In the genomic region with DNA sequence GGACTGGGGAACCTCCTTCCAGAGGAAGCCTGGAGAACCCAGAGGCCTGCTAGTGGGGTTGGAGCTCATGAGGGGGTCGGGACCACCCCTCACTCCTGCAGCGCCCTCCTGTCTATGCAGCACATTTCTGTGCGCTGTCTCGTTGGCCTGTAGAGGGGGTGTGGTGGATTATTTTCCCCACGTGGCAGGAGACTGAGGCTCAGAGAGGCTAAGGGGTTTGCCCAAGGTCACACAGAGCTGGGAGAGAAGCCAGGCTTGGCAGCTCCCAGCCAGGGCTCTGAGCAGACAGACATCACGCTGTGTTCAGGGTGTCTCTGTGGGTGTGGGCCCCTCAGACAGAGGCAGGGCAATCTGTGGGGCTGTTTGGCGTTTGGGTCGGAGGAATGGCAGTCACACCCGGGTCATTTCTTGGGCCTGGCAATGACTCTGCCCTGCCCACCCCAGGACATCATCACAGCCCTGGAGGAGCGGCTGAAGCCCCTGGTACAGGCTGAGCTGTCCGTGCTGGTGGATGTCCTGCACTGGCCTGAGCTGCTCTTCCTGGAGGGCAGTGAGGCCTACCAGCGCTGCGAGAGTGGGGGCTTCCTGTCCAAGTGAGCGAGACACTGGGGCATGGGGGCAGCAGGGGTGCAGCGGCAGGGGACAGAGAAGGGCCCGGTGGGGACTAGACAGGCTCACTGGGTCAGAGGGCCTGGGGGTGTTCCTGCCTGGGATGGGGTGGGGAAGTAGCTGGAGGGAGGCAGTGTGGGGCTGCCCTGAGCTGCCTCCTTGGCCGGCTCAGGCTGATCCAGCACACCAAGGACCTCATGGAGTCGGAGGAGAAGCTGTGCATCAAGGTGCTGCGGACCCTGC, we compare ENCODE assay signal across 18 cellular contexts. TPM values are rescaled to one million over a fixed set of nuclear protein-coding genes. Genes with fewer than 3 reads are reported as not detected.
DNase-seq lines count a peak whose midpoint lies in the region; ATAC-seq and TF ChIP-seq lines count a peak whose summit lies in the region.
"Had no signal": no experiment of that assay in that cellular context is flagged by ENCODE, and none has a peak within 500 bp of the region (broad histone marks: within the 10 kb centered on the region; RNA-seq: fewer than 3 reads in every experiment).

No MANE protein-coding gene starts in this region.

- CTCF ChIA-PET in activated CD4-positive, alpha-beta memory T cell treated with anti-CD3 and anti-CD28 coated beads for 36 hours (lab: Charles Lee): interaction anchor here (0.9 to 2.8 kb wide), 7 partner anchors 11 to 96 kb away, joined by 3 to 19 read pairs (median 3); partner anchors contain the start of gene UQCC2

- H3K36me3 ChIP-seq in tibial nerve: peaks cover 5 to 100% (median 47%) of the 10 kb centered on the region in 3 donors

- DNase-seq in activated naive CD4-positive, alpha-beta T cell treated with Interleukin-2 at 50 U/mL for 16 hours: no peak
- DNase-seq in activated CD4-positive, alpha-beta memory T cell treated with anti-CD3 and anti-CD28 coated beads for 36 hours: no peak
- no peak for DNase-seq in effector memory CD8-positive, alpha-beta T cell
- DNase-seq in tibial nerve (ENCODE audit: low spot score in 2 of 2) (no peak), OCI-M1 (lab: John Stamatoyannopoulos, UW) (no peak), retina (no peak)
- DNase-seq: activated CD4-positive, CD25-positive, alpha-beta regulatory T cell treated with anti-CD3 and anti-CD28 coated beads, Interleukin-2, amount 50 U/mL, for 72 hours; H9; mammary epithelial cell; naive B cell; NCI-H1092; NCI-H2081 treated with DMSO at 0.1 percent for 48 hours; SHP77 treated with DMSO at 0.1 percent for 48 hours; stimulated activated CD4-positive, alpha-beta T cell treated with anti-CD3 and anti-CD28 coated beads, Interleukin-2, amount 100 ng/mL, for 48 hours had no signal

- ATAC-seq in effector memory CD8-positive, alpha-beta T cell (replicated peaks): peak; percentile 58
- ATAC-seq in HG03432 (IDR thresholded peaks at IDR 0.05; ENCODE audit: unreplicated experiment): no peak

- no peaks in the 10 kb centered on the region for H3K9me3 Mint-ChIP-seq in activated naive CD4-positive, alpha-beta T cell treated with anti-CD3 and anti-CD28 coated beads, Interleukin-2, amount 50 U/mL, for 24 hours
- no peaks in the 10 kb centered on the region for H3K9me3 Mint-ChIP-seq in activated CD4-positive, alpha-beta memory T cell treated with anti-CD3 and anti-CD28 coated beads for 36 hours
- no peaks in the 10 kb centered on the region for H3K9me3 Mint-ChIP-seq in effector memory CD8-positive, alpha-beta T cell
- H3K9me3 Mint-ChIP-seq: H9, naive B cell had no signal

- H3K36me3 Mint-ChIP-seq in activated naive CD4-positive, alpha-beta T cell treated with anti-CD3 and anti-CD28 coated beads, Interleukin-2, amount 50 U/mL, for 24 hours: peaks cover 11% of the 10 kb centered on the region
- peaks cover 58% of the 10 kb centered on the region for H3K36me3 Mint-ChIP-seq in activated CD4-positive, alpha-beta memory T cell treated with anti-CD3 and anti-CD28 coated beads for 36 hours
- H3K36me3 Mint-ChIP-seq in effector memory CD8-positive, alpha-beta T cell (ENCODE audit: insufficient read depth): peaks cover 51% of the 10 kb centered on the region

- TF ChIP-seq CTCF in tibial nerve (IDR thresholded peaks at IDR 0.05): no peak

- no peak overlapping the region for H3K4me3 ChIP-seq in tibial nerve

- H3K4me1 Mint-ChIP-seq in activated naive CD4-positive, alpha-beta T cell treated with anti-CD3 and anti-CD28 coated beads, Interleukin-2, amount 50 U/mL, for 24 hours: peaks cover 18% of the 10 kb centered on the region
- H3K4me1 Mint-ChIP-seq in activated CD4-positive, alpha-beta memory T cell treated with anti-CD3 and anti-CD28 coated beads for 36 hours (ENCODE audit: low read depth): peaks cover 15% of the 10 kb centered on the region
- peaks cover 0 to 18% of the 10 kb centered on the region in 2 donors for H3K4me1 Mint-ChIP-seq in effector memory CD8-positive, alpha-beta T cell (ENCODE audit: low read depth in 2 of 2)
- H3K4me1 Mint-ChIP-seq: H9 had no signal

- no peaks in the 10 kb centered on the region for H3K9me3 ChIP-seq in tibial nerve

- H3K27ac Mint-ChIP-seq in activated naive CD4-positive, alpha-beta T cell treated with anti-CD3 and anti-CD28 coated beads, Interleukin-2, amount 50 U/mL, for 24 hours: peak overlapping the region; percentile 87
- peak overlapping the region; percentile 80 for H3K27ac Mint-ChIP-seq in activated CD4-positive, alpha-beta memory T cell treated with anti-CD3 and anti-CD28 coated beads for 36 hours
- peak overlapping the region; percentile 86 to 91 for H3K27ac Mint-ChIP-seq in effector memory CD8-positive, alpha-beta T cell

- POLR2A ChIA-PET in activated CD4-positive, alpha-beta memory T cell treated with anti-CD3 and anti-CD28 coated beads for 36 hours (lab: Charles Lee): interaction anchor here (0.6 to 1.5 kb wide), 2 partner anchors 10 to 15 kb away, joined by 3 read pairs; no protein-coding TSS in a partner anchor

- WGBS in tibial nerve, 2 donors: 60 to 65% methylated on average over 16 to 18 of the region's 19 CpGs

- no peak overlapping the region for H3K4me3 Mint-ChIP-seq in activated naive CD4-positive, alpha-beta T cell treated with anti-CD3 and anti-CD28 coated beads, Interleukin-2, amount 50 U/mL, for 24 hours
- H3K4me3 Mint-ChIP-seq in activated CD4-positive, alpha-beta memory T cell treated with anti-CD3 and anti-CD28 coated beads for 36 hours: no peak overlapping the region
- H3K4me3 Mint-ChIP-seq in effector memory CD8-positive, alpha-beta T cell: peak overlapping the region in 1 of 2 donors; percentile 42
- H3K4me3 Mint-ChIP-seq: H9, naive B cell had no signal

- peak overlapping the region in 3 of 4 donors; percentile 6 to 80 (median 69) for H3K27ac ChIP-seq in tibial nerve
- H3K27ac ChIP-seq: KMS-11, parathyroid adenoma had no signal

- H3K27me3 ChIP-seq in tibial nerve: no peaks in the 10 kb centered on the region

- H3K4me1 ChIP-seq in tibial nerve: peaks cover 0 to 21% (median 2%) of the 10 kb centered on the region in 4 donors
- H3K4me1 ChIP-seq: parathyroid adenoma had no signal

- no peak for TF ChIP-seq EP300 in tibial nerve (IDR thresholded peaks at IDR 0.05)

- H3K27me3 Mint-ChIP-seq in activated naive CD4-positive, alpha-beta T cell treated with anti-CD3 and anti-CD28 coated beads, Interleukin-2, amount 50 U/mL, for 24 hours: no peaks in the 10 kb centered on the region
- no peaks in the 10 kb centered on the region for H3K27me3 Mint-ChIP-seq in activated CD4-positive, alpha-beta memory T cell treated with anti-CD3 and anti-CD28 coated beads for 36 hours
- no peaks in the 10 kb centered on the region for H3K27me3 Mint-ChIP-seq in effector memory CD8-positive, alpha-beta T cell
- H3K27me3 Mint-ChIP-seq: naive B cell had no signal

- intact Hi-C loops in activated CD4-positive, alpha-beta memory T cell treated with anti-CD3 and anti-CD28 coated beads for 36 hours (cut with micrococcal nuclease): no loop called here

- TF ChIP-seq POLR2A in tibial nerve (IDR thresholded peaks at IDR 0.05): no peak

RNA-seq across cellular contexts. Expression of gene UQCC2, which starts 27.7 kb away (rescaled TPM):
- total RNA-seq in activated CD4-positive, alpha-beta memory T cell treated with anti-CD3 and anti-CD28 coated beads for 36 hours: 100 to 1,000 TPM; 157 to 160 TPM
- 10 to 100 TPM; 14.5 to 29.7 (median 23.4) TPM for total RNA-seq in tibial nerve

Comparison
In these comparisons a context has a peak if more than half of its experiments do, and no peak if none do; other contexts are left out.
1. RNA of gene UQCC2, which starts 27.7 kb away (total RNA-seq): 157 to 160 TPM in activated CD4-positive, alpha-beta memory T cell treated with anti-CD3 and anti-CD28 coated beads for 36 hours; 14.5 to 29.7 TPM in tibial nerve; every median in the first group is over 4 times any median in the second.
2. Peak in every context shown above with its lines, with median percentiles within 50 percentile points of each other: H3K27ac Mint-ChIP-seq.